29 cellular contexts compared by ENCODE assay signal in the genomic region with DNA sequence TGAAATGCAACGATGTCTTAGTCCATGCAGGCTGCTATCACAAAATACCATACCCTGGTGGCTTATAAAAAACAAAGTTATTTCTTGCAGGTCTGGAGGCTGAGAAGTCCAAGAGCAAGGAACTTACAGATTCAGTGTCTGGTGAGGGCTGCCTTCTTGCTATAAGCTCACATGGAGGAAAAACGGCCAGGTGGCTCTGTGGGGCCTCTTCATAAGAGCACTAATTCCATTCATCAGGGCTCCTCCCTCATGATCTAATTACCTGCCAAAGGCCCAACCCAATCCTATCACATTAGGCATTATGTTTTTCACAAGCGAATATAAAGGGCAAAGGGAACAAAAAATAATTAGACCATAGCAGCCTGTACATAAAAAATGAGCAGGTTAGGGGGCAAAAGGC.
"Had no signal": no experiment of that assay in that cellular context is flagged by ENCODE, and none has a peak within 500 bp of the region (broad histone marks: within the 10 kb centered on the region; RNA-seq: fewer than 3 reads in every experiment).

No MANE protein-coding gene starts in this region.

- H3K27me3 ChIP-seq: adrenal gland, body of pancreas, heart right ventricle, pancreas, vagina had no signal

- H3K36me3 ChIP-seq: adrenal gland, heart right ventricle, pancreas, prostate gland, thoracic aorta, vagina, WERI-Rb-1 had no signal

- H3K4me1 ChIP-seq: pancreas, prostate gland, vagina had no signal

- H3K4me3 ChIP-seq: adrenal gland, body of pancreas, coronary artery, dorsolateral prefrontal cortex, heart right ventricle, pancreas, prostate gland, skin epidermis, thoracic aorta, vagina had no signal

- DNase-seq: activated CD4-positive, alpha-beta T cell treated with anti-CD3 and anti-CD28 coated beads for 48 hours; activated CD4-positive, alpha-beta T cell treated with anti-CD3 and anti-CD28 coated beads, Interleukin-2, amount 50 U/mL, for 48 hours; activated CD8-positive, alpha-beta memory T cell treated with anti-CD3 and anti-CD28 coated beads for 24 hours; activated effector memory CD4-positive, alpha-beta T cell treated with anti-CD3 and anti-CD28 coated beads, Interleukin-2, amount 50 U/mL, for 16 hours; activated naive CD4-positive, alpha-beta T cell treated with anti-CD3 and anti-CD28 coated beads for 36 hours; activated naive CD8-positive, alpha-beta T cell treated with anti-CD3 and anti-CD28 coated beads for 36 hours; adrenal gland; aorta; body of pancreas; dorsolateral prefrontal cortex; effector memory CD8-positive, alpha-beta T cell; foreskin fibroblast; heart right ventricle; islet precursor cell; left ventricle myocardium superior; naive thymus-derived CD8-positive, alpha-beta T cell; nucleus accumbens; pancreas; retina; stimulated activated CD4-positive, alpha-beta T cell treated with anti-CD3 and anti-CD28 coated beads, Interleukin-4, amount 100 ng/mL, for 24 hours; WERI-Rb-1 had no signal

- H3K9me3 ChIP-seq: adrenal gland, body of pancreas, heart right ventricle, pancreas, prostate gland, thoracic aorta, vagina had no signal

- ATAC-seq: activated CD4-positive, CD25-positive, alpha-beta regulatory T cell treated with anti-CD3 and anti-CD28 coated beads, Interleukin-2, amount 50 U/mL, for 24 hours; body of pancreas; effector memory CD8-positive, alpha-beta T cell; heart right ventricle; left ventricle myocardium superior; naive thymus-derived CD8-positive, alpha-beta T cell; sciatic nerve; stimulated activated effector memory CD8-positive, alpha-beta T cell treated with anti-CD3 and anti-CD28 coated beads, Interleukin-12 subunit alpha, Interleukin-12 subunit beta, amount 100 ng/mL, for 72 hours had no signal

- H3K27ac ChIP-seq: adrenal gland, body of pancreas, coronary artery, dorsolateral prefrontal cortex, heart right ventricle, prostate gland, skin epidermis, thoracic aorta, vagina, WERI-Rb-1 had no signal
